ENCODE assay signal across 28 cellular contexts in genomic region chr5:131607903-131608540, GRCh38. TPM values are rescaled to one million over a fixed set of nuclear protein-coding genes. Genes with fewer than 3 reads are reported as not detected.
DNase-seq lines count a peak whose midpoint lies in the region; ATAC-seq and TF ChIP-seq lines count a peak whose summit lies in the region.
"Had no signal": no experiment of that assay in that cellular context is flagged by ENCODE, and none has a peak within 500 bp of the region (broad histone marks: within the 10 kb centered on the region; RNA-seq: fewer than 3 reads in every experiment).

No MANE protein-coding gene starts in this region.

- H3K27ac ChIP-seq in tibial artery (peak overlapping the region; percentile 26 to 32), caudate nucleus (ENCODE audit: low read depth, low read length) (no peak overlapping the region), OCI-LY7 (ENCODE audit: low read depth, low read length, poor library complexity, severe bottlenecking) (no peak overlapping the region)
- H3K27ac ChIP-seq: cardiac muscle cell, foreskin keratinocyte, left lung, ovary, suprapubic skin, uterus, VCaP had no signal

- no peak for ATAC-seq in activated naive CD8-positive, alpha-beta T cell treated with anti-CD3 and anti-CD28 coated beads, Interleukin-2, amount 10 ng/mL, durations not matched to agents 7 days and 5 days (ENCODE audit: low read depth)
- ATAC-seq in activated naive CD8-positive, alpha-beta T cell treated with anti-CD3 and anti-CD28 coated beads, Interleukin-2, amount 50 U/mL, for 24 hours, result no peak
- no peak for ATAC-seq in activated B cell treated with CpG ODN at 0.5 μM for 24 hours (ENCODE audit: low read depth)
- no peak for ATAC-seq in GM19397 (IDR thresholded peaks at IDR 0.05; ENCODE audit: unreplicated experiment)
- ATAC-seq: foreskin keratinocyte; left lung; stimulated activated memory B cell treated with anti-CD40 and anti-IgM and Interleukin-4, amounts not matched to agents 10 μg/mL and 1 μg/mL and 100 μg/mL, for 72 hours had no signal

- no peak overlapping the region for H2AFZ ChIP-seq in OCI-LY7 (ENCODE audit: low read length)

- TF ChIP-seq CTCF in activated B cell treated with CpG ODN at 0.5 μM for 24 hours (IDR thresholded peaks at IDR 0.05), result no peak
- TF ChIP-seq CTCF in fibroblast of the aortic adventitia (IDR thresholded peaks at IDR 0.05; ENCODE audit: insufficient read depth, low read length), result no peak
- no peak for TF ChIP-seq CTCF in tibial artery (IDR thresholded peaks at IDR 0.05)
- no peak for TF ChIP-seq CTCF in OCI-LY7 (conservative IDR thresholded peaks at IDR 0.05; ENCODE audit: low read length)

- H3K27ac Mint-ChIP-seq in activated naive CD8-positive, alpha-beta T cell treated with anti-CD3 and anti-CD28 coated beads, Interleukin-2, amount 10 ng/mL, durations not matched to agents 7 days and 5 days, result peak overlapping the region; percentile 28
- H3K27ac Mint-ChIP-seq in activated naive CD8-positive, alpha-beta T cell treated with anti-CD3 and anti-CD28 coated beads, Interleukin-2, amount 50 U/mL, for 24 hours, result no peak overlapping the region
- peak overlapping the region; percentile 70 for H3K27ac Mint-ChIP-seq in activated B cell treated with CpG ODN at 0.5 μM for 24 hours
- H3K27ac Mint-ChIP-seq: stimulated activated memory B cell treated with anti-CD40 and anti-IgM and Interleukin-4, amounts not matched to agents 10 μg/mL and 1 μg/mL and 100 μg/mL, for 72 hours; T-helper 2 cell treated with Interferon-gamma antibody and Interleukin-4, amounts not matched to agents 5 μg/mL and 100 μg/mL, for 36 hours had no signal

- H3K4me3 ChIP-seq in fibroblast of the aortic adventitia (ENCODE audit: low read depth, low read length) (no peak overlapping the region), tibial artery (no peak overlapping the region), OCI-LY7 (ENCODE audit: low read depth, low read length, poor library complexity, severe bottlenecking) (no peak overlapping the region)
- H3K4me3 ChIP-seq: cardiac muscle cell, left lung, ovary, smooth muscle cell, suprapubic skin, uterus had no signal

- peaks cover 17% of the 10 kb centered on the region for H3K36me3 Mint-ChIP-seq in activated naive CD8-positive, alpha-beta T cell treated with anti-CD3 and anti-CD28 coated beads, Interleukin-2, amount 10 ng/mL, durations not matched to agents 7 days and 5 days
- peaks cover 9% of the 10 kb centered on the region for H3K36me3 Mint-ChIP-seq in activated naive CD8-positive, alpha-beta T cell treated with anti-CD3 and anti-CD28 coated beads, Interleukin-2, amount 50 U/mL, for 24 hours (ENCODE audit: low read depth)
- H3K36me3 Mint-ChIP-seq in activated B cell treated with CpG ODN at 0.5 μM for 24 hours (ENCODE audit: low read depth), result peaks cover 6% of the 10 kb centered on the region
- H3K36me3 Mint-ChIP-seq: natural killer cell had no signal

- peaks cover 34% of the 10 kb centered on the region for H4K20me1 ChIP-seq in OCI-LY7 (ENCODE audit: insufficient read depth, low read length)

- POLR2A ChIA-PET in activated naive CD8-positive, alpha-beta T cell treated with anti-CD3 and anti-CD28 coated beads, Interleukin-2, amount 10 ng/mL, durations not matched to agents 7 days and 5 days (lab: Charles Lee), result no interaction called here
- POLR2A ChIA-PET in activated B cell treated with CpG ODN at 0.5 μM for 24 hours (lab: Charles Lee), result no interaction called here
- POLR2A ChIA-PET in OCI-LY7 (lab: Charles Lee), result no interaction called here

- H3K4me1 ChIP-seq in tibial artery (peaks cover 0 to 51% (median 27%) of the 10 kb centered on the region in 4 donors), OCI-LY7 (ENCODE audit: insufficient read depth, low read length, poor library complexity, severe bottlenecking) (peaks cover 30% of the 10 kb centered on the region)

- CTCF ChIA-PET in activated B cell treated with CpG ODN at 0.5 μM for 24 hours (lab: Charles Lee) (interaction anchor here (0.9 kb wide), 1 partner anchor 19 kb away, joined by 5 read pairs; no protein-coding TSS in a partner anchor), OCI-LY7 (lab: Charles Lee; ENCODE audit: unreplicated experiment) (no interaction called here)

- H3K9me3 Mint-ChIP-seq in activated naive CD8-positive, alpha-beta T cell treated with anti-CD3 and anti-CD28 coated beads, Interleukin-2, amount 10 ng/mL, durations not matched to agents 7 days and 5 days, result no peaks in the 10 kb centered on the region
- H3K9me3 Mint-ChIP-seq in activated naive CD8-positive, alpha-beta T cell treated with anti-CD3 and anti-CD28 coated beads, Interleukin-2, amount 50 U/mL, for 24 hours, result no peaks in the 10 kb centered on the region
- no peaks in the 10 kb centered on the region for H3K9me3 Mint-ChIP-seq in activated B cell treated with CpG ODN at 0.5 μM for 24 hours
- H3K9me3 Mint-ChIP-seq: natural killer cell; stimulated activated memory B cell treated with anti-CD40 and anti-IgM and Interleukin-4, amounts not matched to agents 10 μg/mL and 1 μg/mL and 100 μg/mL, for 72 hours; T-helper 2 cell treated with Interferon-gamma antibody and Interleukin-4, amounts not matched to agents 5 μg/mL and 100 μg/mL, for 36 hours had no signal

- BruUV-seq in OCI-LY7 (replicated peaks; lab: Mats Ljungman, UMichigan), result no TSS peak

- H3K4me2 ChIP-seq in OCI-LY7 (ENCODE audit: low read length), result no peak overlapping the region
- H3K4me2 ChIP-seq: smooth muscle cell had no signal

- H3K36me3 ChIP-seq in tibial artery, result no peaks in the 10 kb centered on the region
- peaks cover 54% of the 10 kb centered on the region for H3K36me3 ChIP-seq in OCI-LY7 (ENCODE audit: insufficient read depth, low read length)
- H3K36me3 ChIP-seq: cardiac muscle cell, ovary, uterus had no signal

- no peak for DNase-seq in activated naive CD8-positive, alpha-beta T cell treated with anti-CD3 and anti-CD28 coated beads, Interleukin-2, amount 10 ng/mL, durations not matched to agents 7 days and 5 days
- DNase-seq in activated naive CD8-positive, alpha-beta T cell treated with anti-CD3 and anti-CD28 coated beads, Interleukin-2, amount 50 U/mL, for 24 hours, result no peak
- DNase-seq in activated B cell treated with CpG ODN at 0.5 μM for 24 hours (no peak), fibroblast of the aortic adventitia (ENCODE audit: low read depth) (peak; percentile 82), tibial artery (no peak), caudate nucleus (lab: John Stamatoyannopoulos, UW) (no peak), OCI-LY7 (ENCODE audit: low spot score) (no peak)
- DNase-seq: activated CD4-positive, alpha-beta T cell treated with anti-CD3 and anti-CD28 coated beads, Interleukin-2, amount 50 U/mL, for 1 hour; activated effector memory CD4-positive, alpha-beta T cell treated with anti-CD3 and anti-CD28 coated beads, Interleukin-2, amount 50 U/mL, for 16 hours; EL; foreskin keratinocyte; left lung; natural killer cell; NCI-H1105 treated with DMSO at 0.1 percent for 48 hours; NCI-H2081; NCI-H345; NCI-H774; ovary; retina; stimulated activated CD4-positive, alpha-beta T cell treated with anti-CD3 and anti-CD28 coated beads, Interleukin-2, amount 100 ng/mL, for 48 hours; uterus had no signal

- no peaks in the 10 kb centered on the region for H3K9me2 ChIP-seq in OCI-LY7 (ENCODE audit: insufficient read depth, low read length)

- peak overlapping the region; percentile 26 for H3K4me3 Mint-ChIP-seq in activated naive CD8-positive, alpha-beta T cell treated with anti-CD3 and anti-CD28 coated beads, Interleukin-2, amount 10 ng/mL, durations not matched to agents 7 days and 5 days
- H3K4me3 Mint-ChIP-seq in activated naive CD8-positive, alpha-beta T cell treated with anti-CD3 and anti-CD28 coated beads, Interleukin-2, amount 50 U/mL, for 24 hours, result no peak overlapping the region
- H3K4me3 Mint-ChIP-seq in activated B cell treated with CpG ODN at 0.5 μM for 24 hours, result no peak overlapping the region
- H3K4me3 Mint-ChIP-seq: natural killer cell; stimulated activated memory B cell treated with anti-CD40 and anti-IgM and Interleukin-4, amounts not matched to agents 10 μg/mL and 1 μg/mL and 100 μg/mL, for 72 hours; T-helper 2 cell treated with Interferon-gamma antibody and Interleukin-4, amounts not matched to agents 5 μg/mL and 100 μg/mL, for 36 hours had no signal

- H3K79me2 ChIP-seq in OCI-LY7 (ENCODE audit: insufficient read depth, low read depth, low read length), result peaks cover 100% of the 10 kb centered on the region

- H3K27me3 ChIP-seq in tibial artery, result no peaks in the 10 kb centered on the region
- H3K27me3 ChIP-seq: cardiac muscle cell, foreskin keratinocyte, left lung, ovary, suprapubic skin, uterus had no signal

- H3K27me3 Mint-ChIP-seq in activated naive CD8-positive, alpha-beta T cell treated with anti-CD3 and anti-CD28 coated beads, Interleukin-2, amount 10 ng/mL, durations not matched to agents 7 days and 5 days, result no peaks in the 10 kb centered on the region
- H3K27me3 Mint-ChIP-seq in activated naive CD8-positive, alpha-beta T cell treated with anti-CD3 and anti-CD28 coated beads, Interleukin-2, amount 50 U/mL, for 24 hours, result no peaks in the 10 kb centered on the region
- no peaks in the 10 kb centered on the region for H3K27me3 Mint-ChIP-seq in activated B cell treated with CpG ODN at 0.5 μM for 24 hours
- H3K27me3 Mint-ChIP-seq: stimulated activated memory B cell treated with anti-CD40 and anti-IgM and Interleukin-4, amounts not matched to agents 10 μg/mL and 1 μg/mL and 100 μg/mL, for 72 hours had no signal

- intact Hi-C loops in activated B cell treated with CpG ODN at 0.5 μM for 24 hours (cut with micrococcal nuclease), result no loop called here
- intact Hi-C loops in tibial artery (cut with DNase I; ENCODE audit: low total_unique reads), result no loop called here
- intact Hi-C loops in OCI-LY7 (cut with micrococcal nuclease; ENCODE audit: unreplicated experiment), result no loop called here

- H3K9me3 ChIP-seq in tibial artery (no peaks in the 10 kb centered on the region), OCI-LY7 (ENCODE audit: low read length) (no peaks in the 10 kb centered on the region; the same call in 1 of the 2 replicates)
- H3K9me3 ChIP-seq: left lung, ovary, suprapubic skin, uterus had no signal

- H3K4me1 Mint-ChIP-seq in activated naive CD8-positive, alpha-beta T cell treated with anti-CD3 and anti-CD28 coated beads, Interleukin-2, amount 10 ng/mL, durations not matched to agents 7 days and 5 days, result peaks cover 28% of the 10 kb centered on the region
- peaks cover 58% of the 10 kb centered on the region for H3K4me1 Mint-ChIP-seq in activated naive CD8-positive, alpha-beta T cell treated with anti-CD3 and anti-CD28 coated beads, Interleukin-2, amount 50 U/mL, for 24 hours
- H3K4me1 Mint-ChIP-seq in activated B cell treated with CpG ODN at 0.5 μM for 24 hours, result peaks cover 56% of the 10 kb centered on the region

RNA-seq across cellular contexts. Expression of gene RAPGEF6, which starts 27.0 kb away (rescaled TPM):
- total RNA-seq in activated naive CD8-positive, alpha-beta T cell treated with anti-CD3 and anti-CD28 coated beads, Interleukin-2, amount 10 ng/mL, durations not matched to agents 7 days and 5 days, result 10 to 100 TPM; 51.2 to 51.5 TPM
- 37.2 and 45.1 TPM in 2 replicates for total RNA-seq in activated B cell treated with CpG ODN at 0.5 μM for 24 hours
- 17.5 and 47.0 TPM in 2 replicates for total RNA-seq in fibroblast of the aortic adventitia (ENCODE audit: low replicate concordance)
- total RNA-seq in OCI-LY7 (2014; rRNA removed; shearing (Covaris generic)), result 39.6 and 54.4 TPM in 2 replicates
- total RNA-seq in OCI-LY7 (2022), result 50.8 and 53.3 TPM in 2 replicates

Comparison
In these comparisons a context has a peak if more than half of its experiments do, and no peak if none do; other contexts are left out.
1. H3K27ac ChIP-seq: peak in tibial artery (2 of 2); none in caudate nucleus (single experiment) and OCI-LY7 (single experiment).